ENCODE assay signal across 13 cellular contexts in genomic region chr2:106028192-106028591, GRCh38.
"Had no signal": no experiment of that assay in that cellular context is flagged by ENCODE, and none has a peak within 500 bp of the region (broad histone marks: within the 10 kb centered on the region; RNA-seq: fewer than 3 reads in every experiment).

No MANE protein-coding gene starts in this region.

- H3K27ac Mint-ChIP-seq: activated naive CD4-positive, alpha-beta T cell treated with anti-CD3 and anti-CD28 coated beads, Interleukin-2, amount 50 U/mL, for 24 hours; activated T-helper 17 cell treated with anti-CD3 and anti-CD28 coated beads, Interleukin-2, amount 50 U/mL, for 72 hours; T-helper 1 cell treated with Interleukin-12 subunit alpha and Interleukin-12 subunit beta and Interleukin-4 antibody, amounts not matched to agents 30 μg/mL and 1 μg/mL, for 36 hours had no signal

- H3K4me2 ChIP-seq: SK-N-SH had no signal

- H3K9me3 Mint-ChIP-seq: activated naive CD4-positive, alpha-beta T cell treated with anti-CD3 and anti-CD28 coated beads, Interleukin-2, amount 50 U/mL, for 24 hours; activated T-helper 17 cell treated with anti-CD3 and anti-CD28 coated beads, Interleukin-2, amount 50 U/mL, for 72 hours; T-helper 1 cell treated with Interleukin-12 subunit alpha and Interleukin-12 subunit beta and Interleukin-4 antibody, amounts not matched to agents 30 μg/mL and 1 μg/mL, for 36 hours had no signal

- H3K9me3 ChIP-seq: SK-N-SH, tibial nerve had no signal

- DNase-seq: activated CD4-positive, alpha-beta T cell treated with anti-CD3 and anti-CD28 coated beads, Interleukin-2, amount 50 U/mL, for 48 hours; activated CD4-positive, CD25-positive, alpha-beta regulatory T cell; foreskin keratinocyte; left cardiac atrium; mammary epithelial cell; SK-N-SH; stimulated activated CD4-positive, alpha-beta T cell treated with anti-CD3 and anti-CD28 coated beads, Interleukin-15, amount 100 ng/mL, for 24 hours; stimulated activated CD4-positive, alpha-beta T cell treated with anti-CD3 and anti-CD28 coated beads, Interleukin-4, amount 100 ng/mL, for 4 hours had no signal

- H3K36me3 ChIP-seq: tibial nerve had no signal

- H3K4me3 Mint-ChIP-seq: activated naive CD4-positive, alpha-beta T cell treated with anti-CD3 and anti-CD28 coated beads, Interleukin-2, amount 50 U/mL, for 24 hours; activated T-helper 17 cell treated with anti-CD3 and anti-CD28 coated beads, Interleukin-2, amount 50 U/mL, for 72 hours; T-helper 1 cell treated with Interleukin-12 subunit alpha and Interleukin-12 subunit beta and Interleukin-4 antibody, amounts not matched to agents 30 μg/mL and 1 μg/mL, for 36 hours had no signal

- H3K4me1 ChIP-seq: foreskin keratinocyte had no signal

- H3K27ac ChIP-seq: foreskin keratinocyte had no signal

- H3K9ac ChIP-seq: SK-N-SH had no signal

- H3K4me3 ChIP-seq: tibial nerve had no signal

- FAIRE-seq: TTC549 had no signal

- H3K36me3 Mint-ChIP-seq: activated naive CD4-positive, alpha-beta T cell treated with anti-CD3 and anti-CD28 coated beads, Interleukin-2, amount 50 U/mL, for 24 hours had no signal

- H3K27me3 Mint-ChIP-seq: activated naive CD4-positive, alpha-beta T cell treated with anti-CD3 and anti-CD28 coated beads, Interleukin-2, amount 50 U/mL, for 24 hours; activated T-helper 17 cell treated with anti-CD3 and anti-CD28 coated beads, Interleukin-2, amount 50 U/mL, for 72 hours had no signal

- H3K9me2 ChIP-seq: SK-N-SH had no signal

- H3K27me3 ChIP-seq: foreskin keratinocyte, tibial nerve had no signal
